Comparison of ENCODE assay signal across 15 cellular contexts in the genomic region with DNA sequence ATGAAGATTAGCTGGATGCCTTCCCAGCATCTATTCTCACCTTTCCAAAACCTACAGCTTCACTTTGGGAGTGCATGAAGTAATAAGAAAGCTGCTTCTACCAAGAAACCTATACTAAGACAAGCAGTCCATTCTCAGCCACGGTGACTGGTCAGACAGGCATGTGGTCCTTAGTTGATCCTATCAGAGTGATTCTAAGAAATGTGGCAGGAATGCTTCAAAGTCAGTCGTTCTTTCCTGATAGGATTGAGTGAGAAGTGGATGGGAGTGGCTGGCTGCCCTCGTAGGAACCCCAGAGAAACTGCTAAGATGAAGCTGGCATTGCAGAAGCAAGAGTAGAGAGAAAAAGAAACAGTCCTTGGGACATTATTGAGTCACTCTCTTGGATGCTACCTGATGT. TPM values are rescaled to one million over a fixed set of nuclear protein-coding genes. Genes with fewer than 3 reads are reported as not detected.
DNase-seq lines count a peak whose midpoint lies in the region; ATAC-seq lines count a peak whose summit lies in the region.
"Had no signal": no experiment of that assay in that cellular context is flagged by ENCODE, and none has a peak within 500 bp of the region (broad histone marks: within the 10 kb centered on the region; RNA-seq: fewer than 3 reads in every experiment).

No MANE protein-coding gene starts in this region.

- no peak for ATAC-seq in HG03460 (IDR thresholded peaks at IDR 0.05; ENCODE audit: unreplicated experiment)
- ATAC-seq: Panc1 had no signal

- H4K12ac ChIP-seq in trophoblast cell (ENCODE audit: low read depth, low read length) = no peak overlapping the region

- no peaks in the 10 kb centered on the region for H3K36me3 ChIP-seq in trophoblast cell (ENCODE audit: control insufficient read depth in 1 of 2, insufficient read depth in 2 of 2, low read length in 2 of 2)
- H3K36me3 ChIP-seq: HAP-1 had no signal

- no peak overlapping the region for H3K4ac ChIP-seq in trophoblast cell (ENCODE audit: low read depth, low read length)

- no peak overlapping the region for H2BK12ac ChIP-seq in trophoblast cell (ENCODE audit: low read length)

- DNase-seq in ELR (ENCODE audit: low read depth) (peak; percentile 17), OCI-M1 (lab: John Stamatoyannopoulos, UW) (peak; percentile 77), epithelial cell of prostate (ENCODE audit: low read depth, low spot score) (no peak), trophoblast cell (peak; percentile 83 to 90), activated T-cell treated with anti-CD3 and anti-CD28 coated beads for 4 hours (no peak)
- no peak for DNase-seq in activated CD4-positive, CD25-positive, alpha-beta regulatory T cell treated with anti-CD3 and anti-CD28 coated beads, Interleukin-2, amount 50 U/mL, for 72 hours
- DNase-seq: NCI-H1048, NCI-H146, NCI-H2081, NCI-H524, Right ventricle myocardium superior had no signal

- H3K18ac ChIP-seq in trophoblast cell (ENCODE audit: low read length) = no peak overlapping the region

- H2AFZ ChIP-seq in trophoblast cell (ENCODE audit: insufficient read depth, low read length, poor library complexity) = no peak overlapping the region

- H2BK120ac ChIP-seq in trophoblast cell (ENCODE audit: insufficient read depth, low read length, poor library complexity) = no peak overlapping the region

- no peak overlapping the region for H2AK5ac ChIP-seq in trophoblast cell (ENCODE audit: low read length)

- H4K91ac ChIP-seq in trophoblast cell (ENCODE audit: low read depth, low read length) = no peak overlapping the region

- peaks cover 4 to 12% of the 10 kb centered on the region in 2 experiments for H3K4me1 ChIP-seq in trophoblast cell (ENCODE audit: control insufficient read depth in 1 of 2, insufficient read depth in 2 of 2, low read length in 2 of 2)
- H3K4me1 ChIP-seq: HAP-1 had no signal

- no peaks in the 10 kb centered on the region for H3K79me1 ChIP-seq in trophoblast cell (ENCODE audit: low read length)

- H4K8ac ChIP-seq in trophoblast cell (ENCODE audit: low read depth, low read length) = no peak overlapping the region

- WGBS in trophoblast cell (ENCODE audit: extremely low coverage, insufficient coverage, insufficient read length) = no CpG with 5 or more reads among the region's 3 CpGs

- no peak overlapping the region for H3K23ac ChIP-seq in trophoblast cell (ENCODE audit: low read length)

- H3K79me2 ChIP-seq in trophoblast cell (ENCODE audit: control insufficient read depth, insufficient read depth, low read length, poor library complexity) = no peaks in the 10 kb centered on the region

- no peak overlapping the region for H3K9ac ChIP-seq in trophoblast cell (ENCODE audit: low read length)

- no peak overlapping the region for H2BK5ac ChIP-seq in trophoblast cell (ENCODE audit: low read depth, low read length, poor library complexity)

- no peak overlapping the region for H3K4me2 ChIP-seq in trophoblast cell (ENCODE audit: low read length)

- no peak overlapping the region for H3K14ac ChIP-seq in trophoblast cell (ENCODE audit: low read length)

- no peaks in the 10 kb centered on the region for H3K9me3 ChIP-seq in trophoblast cell (ENCODE audit: insufficient read depth, low read depth, low read length)
- H3K9me3 ChIP-seq: HAP-1 had no signal

- peak overlapping the region; percentile 2 for H3K27ac ChIP-seq in epithelial cell of prostate
- H3K27ac ChIP-seq in trophoblast cell (ENCODE audit: low read depth, low read length) = no peak overlapping the region
- H3K27ac ChIP-seq: SK-N-MC had no signal

- H3K4me3 ChIP-seq in trophoblast cell (ENCODE audit: low read depth, low read length) = no peak overlapping the region
- H3K4me3 ChIP-seq: HAP-1, SK-N-MC had no signal

- H3K27me3 ChIP-seq in trophoblast cell (ENCODE audit: insufficient read depth, low read length) = no peaks in the 10 kb centered on the region

RNA-seq across cellular contexts. Expression of gene FOXB1, which starts 16.6 kb away (rescaled TPM):
- 0.04 and 0.05 TPM in 2 replicates for polyA plus RNA-seq in trophoblast cell (2013)

Comparison
In these comparisons a context has a peak if more than half of its experiments do, and no peak if none do; other contexts are left out.
1. DNase-seq: peak in ELR (single experiment), OCI-M1 (single experiment) and trophoblast cell (2 of 2); none in epithelial cell of prostate (single experiment), activated CD4-positive, CD25-positive, alpha-beta regulatory T cell treated with anti-CD3 and anti-CD28 coated beads, Interleukin-2, amount 50 U/mL, for 72 hours (single experiment) and activated T-cell treated with anti-CD3 and anti-CD28 coated beads for 4 hours (single experiment).